ENCODE assay signal across 8 cellular contexts in the genomic region with DNA sequence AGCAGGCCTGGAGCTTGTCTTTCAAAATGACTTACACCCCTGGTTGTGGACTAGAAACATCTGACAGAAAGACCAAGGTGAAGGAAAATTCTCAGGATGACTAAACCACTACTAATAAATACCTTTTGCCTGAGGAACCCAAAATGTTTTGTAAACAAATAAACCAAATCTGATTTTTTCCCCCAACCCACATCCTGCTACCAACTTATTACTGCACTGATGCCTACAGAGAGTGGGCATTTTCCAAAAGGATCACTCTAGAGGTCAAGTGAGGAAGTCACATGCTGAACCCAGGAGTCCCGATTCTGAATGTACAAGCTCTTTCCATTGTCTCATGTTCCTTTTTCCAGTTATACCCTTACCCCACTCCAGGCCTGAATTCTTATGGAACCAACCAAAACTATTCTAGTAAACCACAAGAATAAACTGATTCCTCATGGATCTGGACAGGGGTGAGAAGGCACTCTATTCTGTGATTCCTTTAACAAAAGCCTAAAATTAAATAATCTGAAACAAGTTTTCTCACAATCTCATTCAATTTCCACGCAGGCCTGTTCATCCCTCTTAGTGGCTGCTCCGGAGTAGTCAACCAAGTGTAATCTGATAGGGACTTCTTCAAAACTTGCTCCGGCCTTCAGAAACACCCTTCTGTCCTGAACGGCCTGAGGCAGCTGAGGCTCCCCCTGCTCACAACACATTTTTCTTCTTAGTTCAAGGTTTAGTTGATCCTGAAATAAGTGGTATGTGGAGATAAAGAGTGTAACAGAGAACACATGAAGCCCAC. TPM values are rescaled to one million over a fixed set of nuclear protein-coding genes. Genes with fewer than 3 reads are reported as not detected.
DNase-seq lines count a peak whose midpoint lies in the region; ATAC-seq and TF ChIP-seq lines count a peak whose summit lies in the region.

No MANE protein-coding gene starts in this region.

- ATAC-seq in upper lobe of left lung (ENCODE audit: low FRiP score in 2 of 2) = no peak

- TF ChIP-seq EP300 in upper lobe of left lung (IDR thresholded peaks at IDR 0.05) = no peak

- peak overlapping the region in 3 of 4 donors; percentile 75 to 78 (median 77) for H3K4me3 ChIP-seq in upper lobe of left lung

- no peaks in the 10 kb centered on the region for H3K27me3 ChIP-seq in upper lobe of left lung

- H3K27ac Mint-ChIP-seq in activated naive CD4-positive, alpha-beta T cell treated with anti-CD3 and anti-CD28 coated beads, Interleukin-2, amount 10 ng/mL, durations not matched to agents 7 days and 5 days = peak overlapping the region; percentile 94
- peak overlapping the region; percentile 98 for H3K27ac Mint-ChIP-seq in activated T-helper 2 cell treated with anti-CD3 and anti-CD28 coated beads, Interferon-gamma antibody, Interleukin-2, Interleukin-4, amounts not matched to agents 10 μg/mL and 5 μg/mL and 100 μg/mL, durations not matched to agents 14 hours and 24 hours and 36 hours

- peaks cover 23 to 48% (median 25%) of the 10 kb centered on the region in 4 donors for H3K4me1 ChIP-seq in upper lobe of left lung

- TF ChIP-seq CTCF in upper lobe of left lung (IDR thresholded peaks at IDR 0.05) = no peak

- no peak for DNase-seq in activated naive CD4-positive, alpha-beta T cell treated with anti-CD3 and anti-CD28 coated beads, Interleukin-2, amount 10 ng/mL, durations not matched to agents 7 days and 5 days
- no peak for DNase-seq in activated naive CD4-positive, alpha-beta T cell (lab: John Stamatoyannopoulos, UW)
- no peak for DNase-seq in activated T-helper 2 cell treated with anti-CD3 and anti-CD28 coated beads, Interferon-gamma antibody, Interleukin-2, Interleukin-4, amounts not matched to agents 10 μg/mL and 5 μg/mL and 100 μg/mL, durations not matched to agents 14 hours and 24 hours and 36 hours (ENCODE audit: low spot score)
- peak; percentile 46 for DNase-seq in kidney tubule cell (ENCODE audit: low spot score)
- no peak for DNase-seq in upper lobe of left lung
- no peak for DNase-seq in AML-193 (lab: John Stamatoyannopoulos, UW)
- DNase-seq in activated CD8-positive, alpha-beta memory T cell treated with anti-CD3 and anti-CD28 coated beads, Interleukin-2, amount 50 U/mL, for 48 hours = no peak
- DNase-seq in iPS-NIHi7 (ENCODE audit: extremely low spot score) = no peak

- peaks cover 45% of the 10 kb centered on the region for H3K4me1 Mint-ChIP-seq in activated naive CD4-positive, alpha-beta T cell treated with anti-CD3 and anti-CD28 coated beads, Interleukin-2, amount 10 ng/mL, durations not matched to agents 7 days and 5 days
- peaks cover 39% of the 10 kb centered on the region for H3K4me1 Mint-ChIP-seq in activated T-helper 2 cell treated with anti-CD3 and anti-CD28 coated beads, Interferon-gamma antibody, Interleukin-2, Interleukin-4, amounts not matched to agents 10 μg/mL and 5 μg/mL and 100 μg/mL, durations not matched to agents 14 hours and 24 hours and 36 hours (ENCODE audit: low read depth)

- WGBS in upper lobe of left lung, 2 donors = 34 to 47% methylated on average over 5 of the region's 5 CpGs

- TF ChIP-seq POLR2A in upper lobe of left lung (IDR thresholded peaks at IDR 0.05) = no peak

- peak overlapping the region; percentile 98 for H3K4me3 Mint-ChIP-seq in activated naive CD4-positive, alpha-beta T cell treated with anti-CD3 and anti-CD28 coated beads, Interleukin-2, amount 10 ng/mL, durations not matched to agents 7 days and 5 days
- peak overlapping the region; percentile 93 for H3K4me3 Mint-ChIP-seq in activated T-helper 2 cell treated with anti-CD3 and anti-CD28 coated beads, Interferon-gamma antibody, Interleukin-2, Interleukin-4, amounts not matched to agents 10 μg/mL and 5 μg/mL and 100 μg/mL, durations not matched to agents 14 hours and 24 hours and 36 hours (ENCODE audit: low read depth)

- H3K27me3 Mint-ChIP-seq in activated naive CD4-positive, alpha-beta T cell treated with anti-CD3 and anti-CD28 coated beads, Interleukin-2, amount 10 ng/mL, durations not matched to agents 7 days and 5 days = peaks cover 2% of the 10 kb centered on the region
- H3K27me3 Mint-ChIP-seq in activated T-helper 2 cell treated with anti-CD3 and anti-CD28 coated beads, Interferon-gamma antibody, Interleukin-2, Interleukin-4, amounts not matched to agents 10 μg/mL and 5 μg/mL and 100 μg/mL, durations not matched to agents 14 hours and 24 hours and 36 hours (ENCODE audit: low read depth) = no peaks in the 10 kb centered on the region

- H3K27ac ChIP-seq in upper lobe of left lung = peak overlapping the region in 3 of 4 donors; percentile 93 to 95 (median 94)

- CTCF ChIA-PET in activated naive CD4-positive, alpha-beta T cell treated with anti-CD3 and anti-CD28 coated beads, Interleukin-2, amount 10 ng/mL, durations not matched to agents 7 days and 5 days (lab: Charles Lee) = interaction anchor here (0.8 to 2.7 kb wide), 3 partner anchors 15 to 74 kb away, joined by 3 to 15 read pairs (median 3); no protein-coding TSS in a partner anchor

- H3K9me3 ChIP-seq in upper lobe of left lung = no peaks in the 10 kb centered on the region

- peaks cover 35% of the 10 kb centered on the region for H3K36me3 Mint-ChIP-seq in activated naive CD4-positive, alpha-beta T cell treated with anti-CD3 and anti-CD28 coated beads, Interleukin-2, amount 10 ng/mL, durations not matched to agents 7 days and 5 days
- peaks cover 42% of the 10 kb centered on the region for H3K36me3 Mint-ChIP-seq in activated T-helper 2 cell treated with anti-CD3 and anti-CD28 coated beads, Interferon-gamma antibody, Interleukin-2, Interleukin-4, amounts not matched to agents 10 μg/mL and 5 μg/mL and 100 μg/mL, durations not matched to agents 14 hours and 24 hours and 36 hours (ENCODE audit: low read depth)

- peaks cover 0 to 42% (median 18%) of the 10 kb centered on the region in 4 donors for H3K36me3 ChIP-seq in upper lobe of left lung

- no peaks in the 10 kb centered on the region for H3K9me3 Mint-ChIP-seq in activated naive CD4-positive, alpha-beta T cell treated with anti-CD3 and anti-CD28 coated beads, Interleukin-2, amount 10 ng/mL, durations not matched to agents 7 days and 5 days
- H3K9me3 Mint-ChIP-seq in activated T-helper 2 cell treated with anti-CD3 and anti-CD28 coated beads, Interferon-gamma antibody, Interleukin-2, Interleukin-4, amounts not matched to agents 10 μg/mL and 5 μg/mL and 100 μg/mL, durations not matched to agents 14 hours and 24 hours and 36 hours = no peaks in the 10 kb centered on the region

- intact Hi-C loops in activated T-helper 2 cell treated with anti-CD3 and anti-CD28 coated beads, Interferon-gamma antibody, Interleukin-2, Interleukin-4, amounts not matched to agents 10 μg/mL and 5 μg/mL and 100 μg/mL, durations not matched to agents 14 hours and 24 hours and 36 hours (cut with micrococcal nuclease) = no loop called here

RNA-seq across cellular contexts. Expression of a gene that starts 1.4 kb away (rescaled TPM):
- total RNA-seq in activated T-helper 2 cell treated with anti-CD3 and anti-CD28 coated beads, Interferon-gamma antibody, Interleukin-2, Interleukin-4, amounts not matched to agents 10 μg/mL and 5 μg/mL and 100 μg/mL, durations not matched to agents 14 hours and 24 hours and 36 hours = 53.6 and 57.3 TPM in 2 replicates
- total RNA-seq in upper lobe of left lung = 100 to 1,000 TPM in 1 of 6 donors, 10 to 100 TPM in 5; 41.3 to 127 (median 64.0) TPM

RNA-seq across cellular contexts. Expression of a gene that starts 21.2 kb away (rescaled TPM):
- total RNA-seq in activated T-helper 2 cell treated with anti-CD3 and anti-CD28 coated beads, Interferon-gamma antibody, Interleukin-2, Interleukin-4, amounts not matched to agents 10 μg/mL and 5 μg/mL and 100 μg/mL, durations not matched to agents 14 hours and 24 hours and 36 hours = 68.9 and 85.5 TPM in 2 replicates
- total RNA-seq in upper lobe of left lung = 10 to 100 TPM; 31.5 to 55.5 (median 43.2) TPM

RNA-seq across cellular contexts. Expression of a gene that starts 43.7 kb away (rescaled TPM):
- 25.0 and 25.3 TPM in 2 replicates for total RNA-seq in activated T-helper 2 cell treated with anti-CD3 and anti-CD28 coated beads, Interferon-gamma antibody, Interleukin-2, Interleukin-4, amounts not matched to agents 10 μg/mL and 5 μg/mL and 100 μg/mL, durations not matched to agents 14 hours and 24 hours and 36 hours
- 10 to 100 TPM; 17.4 to 50.3 (median 27.2) TPM for total RNA-seq in upper lobe of left lung

RNA-seq across cellular contexts. Expression of a gene that starts 46.7 kb away (rescaled TPM):
- total RNA-seq in activated T-helper 2 cell treated with anti-CD3 and anti-CD28 coated beads, Interferon-gamma antibody, Interleukin-2, Interleukin-4, amounts not matched to agents 10 μg/mL and 5 μg/mL and 100 μg/mL, durations not matched to agents 14 hours and 24 hours and 36 hours = not detected in 2 replicates
- 100 to 1,000 TPM; 241 to 804 (median 431) TPM for total RNA-seq in upper lobe of left lung
